ENCODE assay signal across 1 cellular context in genomic region chr1:234955107-234955731, GRCh38.
TF ChIP-seq lines count a peak whose summit lies in the region.

No MANE protein-coding gene starts in this region.

TF ChIP-seq in HepG2, 621 proteins besides CTCF, POLR2A, EP300 and RAD21 (continued from another document and continues in another):
- TF ChIP-seq KIAA2018 (CRISPR knock-in tag; IDR thresholded peaks at IDR 0.05; ENCODE audit: borderline replicate concordance): no peak
- TF ChIP-seq ARNT (IDR thresholded peaks at IDR 0.05): no peak
- TF ChIP-seq PPARG (CRISPR knock-in tag; conservative IDR thresholded peaks at IDR 0.05): no peak
- no peak for TF ChIP-seq TFDP2 (CRISPR knock-in tag; IDR thresholded peaks at IDR 0.05)
- TF ChIP-seq DR1 (CRISPR knock-in tag; IDR thresholded peaks at IDR 0.05): no peak
- no peak for TF ChIP-seq ZFP82 (CRISPR knock-in tag; IDR thresholded peaks at IDR 0.05; ENCODE audit: borderline replicate concordance)
- no peak for TF ChIP-seq HNRNPUL1 (IDR thresholded peaks at IDR 0.05; ENCODE audit: low read depth, low read length)
- TF ChIP-seq IRX3 (CRISPR knock-in tag; IDR thresholded peaks at IDR 0.05; ENCODE audit: borderline replicate concordance, low read depth): no peak
- peak; percentile 68 for TF ChIP-seq ARID5B (CRISPR knock-in tag; IDR thresholded peaks at IDR 0.05)
- no peak for TF ChIP-seq RORA (CRISPR knock-in tag; IDR thresholded peaks at IDR 0.05)
- TF ChIP-seq SETDB1 (CRISPR knock-in tag; IDR thresholded peaks at IDR 0.05; ENCODE audit: borderline replicate concordance): no peak
- TF ChIP-seq ZNF558 (CRISPR knock-in tag; IDR thresholded peaks at IDR 0.05; ENCODE audit: borderline replicate concordance): no peak
- TF ChIP-seq HOXA9 (CRISPR knock-in tag; IDR thresholded peaks at IDR 0.05; ENCODE audit: borderline replicate concordance): no peak
- no peak for TF ChIP-seq THYN1 (CRISPR knock-in tag; IDR thresholded peaks at IDR 0.05; ENCODE audit: borderline replicate concordance, low read depth)
- no peak for TF ChIP-seq FOXO4 (CRISPR knock-in tag; conservative IDR thresholded peaks at IDR 0.05)
- no peak for TF ChIP-seq ZHX2 (IDR thresholded peaks at IDR 0.05; ENCODE audit: low read depth)
- no peak for TF ChIP-seq ZHX2 (CRISPR knock-in tag; IDR thresholded peaks at IDR 0.05; ENCODE audit: borderline replicate concordance)
- TF ChIP-seq PLRG1 (conservative IDR thresholded peaks at IDR 0.05): no peak
- no peak for TF ChIP-seq ZNF138 (CRISPR knock-in tag; IDR thresholded peaks at IDR 0.05; ENCODE audit: low read depth)
- TF ChIP-seq ZBTB43 (CRISPR knock-in tag; conservative IDR thresholded peaks at IDR 0.05): no peak
- TF ChIP-seq ZFP36L1 (CRISPR knock-in tag; IDR thresholded peaks at IDR 0.05): no peak
- 0 out of 2 replicates have a peak, but pooled peaks have one; percentile 65 for TF ChIP-seq HOXA5 (CRISPR knock-in tag; IDR thresholded peaks at IDR 0.05)
- no peak for TF ChIP-seq ZNF605 (CRISPR knock-in tag; IDR thresholded peaks at IDR 0.05)
- TF ChIP-seq EHMT2 (IDR thresholded peaks at IDR 0.05; ENCODE audit: borderline replicate concordance, low read depth, low read length): no peak
- no peak for TF ChIP-seq NBN (conservative IDR thresholded peaks at IDR 0.05)
- TF ChIP-seq SP140L (CRISPR knock-in tag; IDR thresholded peaks at IDR 0.05; ENCODE audit: borderline replicate concordance): no peak
- TF ChIP-seq ZNF615 (CRISPR knock-in tag; IDR thresholded peaks at IDR 0.05; ENCODE audit: borderline replicate concordance): no peak
- no peak for TF ChIP-seq NFKB2 (CRISPR knock-in tag; IDR thresholded peaks at IDR 0.05; ENCODE audit: borderline replicate concordance)
- TF ChIP-seq TOPORS (CRISPR knock-in tag; IDR thresholded peaks at IDR 0.05): no peak
- no peak for TF ChIP-seq ATF1 (CRISPR knock-in tag; IDR thresholded peaks at IDR 0.05)
- TF ChIP-seq ZNF878 (CRISPR knock-in tag; IDR thresholded peaks at IDR 0.05): no peak
- TF ChIP-seq HMGA1 (CRISPR knock-in tag; conservative IDR thresholded peaks at IDR 0.05): no peak
- no peak for TF ChIP-seq AGO2 (optimal IDR thresholded peaks at IDR 0.05; ENCODE audit: low read depth, low read length)
- TF ChIP-seq PHF21A (CRISPR knock-in tag; IDR thresholded peaks at IDR 0.05): no peak
- TF ChIP-seq JARID2 (CRISPR knock-in tag; IDR thresholded peaks at IDR 0.05; ENCODE audit: insufficient replicate concordance): no peak
- no peak for TF ChIP-seq ZNF749 (CRISPR knock-in tag; IDR thresholded peaks at IDR 0.05; ENCODE audit: borderline replicate concordance)
- TF ChIP-seq ZNF180 (CRISPR knock-in tag; IDR thresholded peaks at IDR 0.05; ENCODE audit: borderline replicate concordance, low read depth): no peak
- TF ChIP-seq MTF2 (CRISPR knock-in tag; IDR thresholded peaks at IDR 0.05; ENCODE audit: borderline replicate concordance): no peak
